Comparison of ENCODE assay signal across 1 cellular context in genomic region chr19:44745386-44745831, GRCh38.
TF ChIP-seq lines count a peak whose summit lies in the region.

No MANE protein-coding gene starts in this region.

TF ChIP-seq in GM23338, 12 proteins besides CTCF, POLR2A, EP300 and RAD21 (continued from another document):
- TF ChIP-seq REST (IDR thresholded peaks at IDR 0.05; ENCODE audit: unreplicated experiment) = no peak
- no peak for TF ChIP-seq POLR2AphosphoS5 (IDR thresholded peaks at IDR 0.05; ENCODE audit: low read depth)
- TF ChIP-seq ZNF114 (CRISPR knock-in tag; IDR thresholded peaks at IDR 0.05) = no peak
- no peak for TF ChIP-seq ZNF331 (CRISPR knock-in tag; IDR thresholded peaks at IDR 0.05; ENCODE audit: low read depth)
TF ChIP-seq in GM23338: peak in this region for 0.
